8 cellular contexts compared by ENCODE assay signal in genomic region chr1:61641578-61642336, GRCh38.
A peak's percentile ranks its signal among the peaks of the same experiment; 100 is the strongest.
DNase-seq lines count a peak whose midpoint lies in the region; ATAC-seq and TF ChIP-seq lines count a peak whose summit lies in the region.

No MANE protein-coding gene starts in this region.

- H3K27ac Mint-ChIP-seq in T-helper 2 cell treated with Interferon-gamma antibody and Interleukin-4, amounts not matched to agents 5 μg/mL and 100 μg/mL, for 36 hours = no peak overlapping the region

- no peaks in the 10 kb centered on the region for H3K9me3 ChIP-seq in spleen

- peak overlapping the region; percentile 47 for H3K4me3 Mint-ChIP-seq in T-helper 2 cell treated with Interferon-gamma antibody and Interleukin-4, amounts not matched to agents 5 μg/mL and 100 μg/mL, for 36 hours

- 9 to 23% (median 15%) methylated on average over 23 of the region's 23 CpGs for WGBS in spleen, 5 donors

- H3K4me1 Mint-ChIP-seq in T-helper 2 cell treated with Interferon-gamma antibody and Interleukin-4, amounts not matched to agents 5 μg/mL and 100 μg/mL, for 36 hours (ENCODE audit: low read depth) = peaks cover 7% of the 10 kb centered on the region

- ATAC-seq in GM21367 (IDR thresholded peaks at IDR 0.05; ENCODE audit: unreplicated experiment) = peak; percentile 89

- no peaks in the 10 kb centered on the region for H3K9me3 Mint-ChIP-seq in T-helper 2 cell treated with Interferon-gamma antibody and Interleukin-4, amounts not matched to agents 5 μg/mL and 100 μg/mL, for 36 hours

- peak overlapping the region in 7 of 8 donors; percentile 40 to 81 (median 69) for H3K27ac ChIP-seq in spleen

- no peaks in the 10 kb centered on the region for H3K36me3 ChIP-seq in spleen

- TF ChIP-seq CTCF in astrocyte of the spinal cord (IDR thresholded peaks at IDR 0.05; ENCODE audit: low read depth, low read length) (peak; percentile 82), spleen (IDR thresholded peaks at IDR 0.05 in 8 of 11, conservative IDR thresholded peaks at IDR 0.05 in 3 of 11) (peak in 9 of 11 experiments; percentile 47 to 86 (median 71))

- peaks cover 0 to 30% (median 14%) of the 10 kb centered on the region in 6 donors for H3K4me1 ChIP-seq in spleen

- intact Hi-C loops in spleen (cut with DNase I; ENCODE audit: low total_unique reads) = no loop called here

- no peak overlapping the region for H3K4me3 ChIP-seq in astrocyte of the spinal cord (ENCODE audit: low read depth, low read length)
- H3K4me3 ChIP-seq in spleen = peak overlapping the region in 5 of 8 donors; percentile 6 to 58 (median 22)

- DNase-seq in CMK (ENCODE audit: low read depth) = peak; percentile 30
- DNase-seq in HT-29 (ENCODE audit: low spot score) = peak; percentile 42
- peak; percentile 31 for DNase-seq in T-helper 2 cell treated with Interferon-gamma antibody and Interleukin-4, amounts not matched to agents 5 μg/mL and 100 μg/mL, for 36 hours (ENCODE audit: low spot score)
- DNase-seq in astrocyte of the spinal cord (ENCODE audit: low read depth, low spot score) = peak; percentile 58
- DNase-seq in iris pigment epithelial cell (ENCODE audit: low read depth) = peak; percentile 39
- peak; percentile 93 for DNase-seq in spleen
- DNase-seq in COR-L47 (lab: John Stamatoyannopoulos, UW) = no peak

- H3K36me3 Mint-ChIP-seq in T-helper 2 cell treated with Interferon-gamma antibody and Interleukin-4, amounts not matched to agents 5 μg/mL and 100 μg/mL, for 36 hours (ENCODE audit: low read depth) = no peaks in the 10 kb centered on the region

- H3K27me3 ChIP-seq in spleen (replicated peaks in 1 of 7) = no peaks in the 10 kb centered on the region

- TF ChIP-seq POLR2A in spleen (IDR thresholded peaks at IDR 0.05) = no peak

- peaks cover 5% of the 10 kb centered on the region for H3K27me3 Mint-ChIP-seq in T-helper 2 cell treated with Interferon-gamma antibody and Interleukin-4, amounts not matched to agents 5 μg/mL and 100 μg/mL, for 36 hours (ENCODE audit: low read depth)

- in situ Hi-C loops in astrocyte of the spinal cord (cut with HindIII; ENCODE audit: low sequenced_read_pairs) = no loop called here
